ENCODE assay signal across 9 cellular contexts in genomic region chr4:162891788-162892707, GRCh38.
DNase-seq lines count a peak whose midpoint lies in the region; ATAC-seq and TF ChIP-seq lines count a peak whose summit lies in the region.
"Had no signal": no experiment of that assay in that cellular context is flagged by ENCODE, and none has a peak within 500 bp of the region (broad histone marks: within the 10 kb centered on the region; RNA-seq: fewer than 3 reads in every experiment).

No MANE protein-coding gene starts in this region.

- no peak for TF ChIP-seq CTCF in fibroblast of villous mesenchyme (IDR thresholded peaks at IDR 0.05; ENCODE audit: insufficient read depth, low read depth, low read length)

- no peak overlapping the region for H3K4me3 ChIP-seq in fibroblast of villous mesenchyme (ENCODE audit: low read depth, low read length)
- H3K4me3 ChIP-seq: sigmoid colon had no signal

- DNase-seq in fibroblast of villous mesenchyme (ENCODE audit: low read depth) (peak; percentile 28), amniotic stem cell (lab: John Stamatoyannopoulos, UW) (no peak), NCI-H1694 treated with DMSO at 0.1 percent for 48 hours (lab: John Stamatoyannopoulos, UW) (no peak), C1 segment of cervical spinal cord (lab: John Stamatoyannopoulos, UW) (no peak)
- DNase-seq in activated CD4-positive, alpha-beta T cell treated with anti-CD3 and anti-CD28 coated beads, Interleukin-2, amount 50 U/mL, for 4 hours = no peak
- DNase-seq: sigmoid colon had no signal

- ATAC-seq in GM18508 (IDR thresholded peaks at IDR 0.05; ENCODE audit: insufficient read depth, unreplicated experiment) (peak; percentile 99), GM21717 (IDR thresholded peaks at IDR 0.05; ENCODE audit: unreplicated experiment) (peak; percentile 100), HG03521 (IDR thresholded peaks at IDR 0.05; ENCODE audit: unreplicated experiment) (peak; percentile 99)
